25 cellular contexts compared by ENCODE assay signal in genomic region chr11:118219696-118220095, GRCh38. TPM values are rescaled to one million over a fixed set of nuclear protein-coding genes. Genes with fewer than 3 reads are reported as not detected.
A peak's percentile ranks its signal among the peaks of the same experiment; 100 is the strongest.
DNase-seq lines count a peak whose midpoint lies in the region; ATAC-seq and TF ChIP-seq lines count a peak whose summit lies in the region.
"Had no signal": no experiment of that assay in that cellular context is flagged by ENCODE, and none has a peak within 500 bp of the region (broad histone marks: within the 10 kb centered on the region; RNA-seq: fewer than 3 reads in every experiment).

No MANE protein-coding gene starts in this region.

- peaks cover 78% of the 10 kb centered on the region for H3K36me3 Mint-ChIP-seq in activated T-cell treated with anti-CD3 and anti-CD28 coated beads, Interleukin-2, amount 50 U/mL, for 24 hours (ENCODE audit: low read depth)
- H3K36me3 Mint-ChIP-seq in activated naive CD8-positive, alpha-beta T cell treated with anti-CD3 and anti-CD28 coated beads for 36 hours, result peaks cover 71% of the 10 kb centered on the region

- TF ChIP-seq CTCF in neutrophil (IDR thresholded peaks at IDR 0.05) (no peak), adrenal gland (IDR thresholded peaks at IDR 0.05) (no peak), esophagus muscularis mucosa (IDR thresholded peaks at IDR 0.05) (no peak)

- DNase-seq in activated T-cell treated with anti-CD3 and anti-CD28 coated beads, Interleukin-2, amount 50 U/mL, for 24 hours, result peak; percentile 50
- DNase-seq in activated T-cell treated with anti-CD3 and anti-CD28 coated beads for 4 hours (no peak), adrenal gland (no peak), esophagus muscularis mucosa (ENCODE audit: extremely low spot score) (no peak)
- DNase-seq in activated naive CD8-positive, alpha-beta T cell treated with anti-CD3 and anti-CD28 coated beads for 36 hours, result no peak
- DNase-seq: amniotic stem cell; DMS153; esophagus squamous epithelium; kidney glomerular epithelial cell; mesendoderm; NCI-H187; NCI-H774; PC-3; stimulated activated CD4-positive, alpha-beta T cell treated with anti-CD3 and anti-CD28 coated beads, Interleukin-2, amount 100 ng/mL, for 24 hours; T1000 had no signal

- intact Hi-C loops in adrenal gland (cut with DNase I) (no loop called here), esophagus muscularis mucosa (cut with DNase I) (no loop called here)

- peaks cover 90% of the 10 kb centered on the region for H3K4me1 Mint-ChIP-seq in activated T-cell treated with anti-CD3 and anti-CD28 coated beads, Interleukin-2, amount 50 U/mL, for 24 hours (ENCODE audit: low read depth)
- H3K4me1 Mint-ChIP-seq in activated naive CD8-positive, alpha-beta T cell treated with anti-CD3 and anti-CD28 coated beads for 36 hours, result peaks cover 73% of the 10 kb centered on the region

- H3K27me3 Mint-ChIP-seq in activated T-cell treated with anti-CD3 and anti-CD28 coated beads, Interleukin-2, amount 50 U/mL, for 24 hours, result no peaks in the 10 kb centered on the region
- H3K27me3 Mint-ChIP-seq in activated naive CD8-positive, alpha-beta T cell treated with anti-CD3 and anti-CD28 coated beads for 36 hours, result no peaks in the 10 kb centered on the region

- ATAC-seq in GM18498 (IDR thresholded peaks at IDR 0.05; ENCODE audit: unreplicated experiment) (peak; percentile 45), HG02840 (IDR thresholded peaks at IDR 0.05; ENCODE audit: low FRiP score, unreplicated experiment) (no peak)
- ATAC-seq: activated CD4-positive, CD25-positive, alpha-beta regulatory T cell treated with anti-CD3 and anti-CD28 coated beads, Interleukin-2, amount 50 U/mL, for 24 hours; K562; PC-3 had no signal

- H3K9me3 ChIP-seq in neutrophil (no peaks in the 10 kb centered on the region), adrenal gland (replicated peaks in 1 of 3) (no peaks in the 10 kb centered on the region), esophagus muscularis mucosa (no peaks in the 10 kb centered on the region)
- H3K9me3 ChIP-seq: BLaER1 treated with 17β-estradiol and CSF1 and Interleukin-3, amounts not matched to agents 10 nM and 100 nM; esophagus squamous epithelium; SJSA1; vagina had no signal

- H3K4me1 ChIP-seq in neutrophil (ENCODE audit: control insufficient read depth in 1 of 2, insufficient read depth in 1 of 2, low read depth in 1 of 2, low read length in 1 of 2) (peaks cover 81 to 99% of the 10 kb centered on the region in 2 experiments), adrenal gland (replicated peaks in 1 of 2) (no peaks in the 10 kb centered on the region), esophagus muscularis mucosa (no peaks in the 10 kb centered on the region)
- H3K4me1 ChIP-seq: SJSA1, vagina had no signal

- no peaks in the 10 kb centered on the region for H3K9me3 Mint-ChIP-seq in activated T-cell treated with anti-CD3 and anti-CD28 coated beads, Interleukin-2, amount 50 U/mL, for 24 hours
- H3K9me3 Mint-ChIP-seq in activated naive CD8-positive, alpha-beta T cell treated with anti-CD3 and anti-CD28 coated beads for 36 hours, result peaks cover 3% of the 10 kb centered on the region

- H3K27me3 ChIP-seq in neutrophil, result no peaks in the 10 kb centered on the region
- peaks cover 6% of the 10 kb centered on the region for H3K27me3 ChIP-seq in adrenal gland
- H3K27me3 ChIP-seq in esophagus muscularis mucosa, result peaks cover 0 to 49% (median 0%) of the 10 kb centered on the region in 4 donors
- H3K27me3 ChIP-seq: BLaER1 treated with 17β-estradiol and CSF1 and Interleukin-3, amounts not matched to agents 10 nM and 100 nM; SJSA1; vagina had no signal

- no peak overlapping the region for H3K27ac Mint-ChIP-seq in activated T-cell treated with anti-CD3 and anti-CD28 coated beads, Interleukin-2, amount 50 U/mL, for 24 hours
- H3K27ac Mint-ChIP-seq in activated naive CD8-positive, alpha-beta T cell treated with anti-CD3 and anti-CD28 coated beads for 36 hours, result peak overlapping the region; percentile 97

- H3K36me3 ChIP-seq in neutrophil, result peaks cover 58% of the 10 kb centered on the region
- H3K36me3 ChIP-seq in adrenal gland (replicated peaks in 1 of 2), result no peaks in the 10 kb centered on the region
- no peaks in the 10 kb centered on the region for H3K36me3 ChIP-seq in esophagus muscularis mucosa
- H3K36me3 ChIP-seq: BLaER1 treated with 17β-estradiol and CSF1 and Interleukin-3, amounts not matched to agents 10 nM and 100 nM; cardiac muscle cell; esophagus squamous epithelium; SJSA1; vagina had no signal

- TF ChIP-seq EP300 in esophagus muscularis mucosa (IDR thresholded peaks at IDR 0.05), result no peak

- TF ChIP-seq POLR2A in adrenal gland (IDR thresholded peaks at IDR 0.05), result no peak
- no peak for TF ChIP-seq POLR2A in esophagus muscularis mucosa (IDR thresholded peaks at IDR 0.05; ENCODE audit: low read depth)

- WGBS in adrenal gland, 4 donors, result 28 to 72% (median 30%) methylated on average over 2 of the region's 2 CpGs
- 21% methylated on average over 2 of the region's 2 CpGs for WGBS in esophagus muscularis mucosa

- peak overlapping the region; percentile 97 for H3K27ac ChIP-seq in neutrophil
- no peak overlapping the region for H3K27ac ChIP-seq in adrenal gland
- H3K27ac ChIP-seq in esophagus muscularis mucosa (replicated peaks in 1 of 4), result no peak overlapping the region
- H3K27ac ChIP-seq: cardiac muscle cell, SJSA1, vagina had no signal

- peak overlapping the region; percentile 85 for H3K4me3 Mint-ChIP-seq in activated T-cell treated with anti-CD3 and anti-CD28 coated beads, Interleukin-2, amount 50 U/mL, for 24 hours
- H3K4me3 Mint-ChIP-seq in activated naive CD8-positive, alpha-beta T cell treated with anti-CD3 and anti-CD28 coated beads for 36 hours, result peak overlapping the region; percentile 87

- H3K4me3 ChIP-seq in neutrophil (ENCODE audit: low read depth in 1 of 2, low read length in 1 of 2) (peak overlapping the region; percentile 77 to 96), adrenal gland (no peak overlapping the region), esophagus muscularis mucosa (no peak overlapping the region)
- H3K4me3 ChIP-seq: cardiac muscle cell, esophagus squamous epithelium, K562, SJSA1, vagina had no signal

RNA-seq across cellular contexts. Expression of gene JAML, which starts 5.1 kb away (rescaled TPM):
- 100 to 1,000 TPM; 148 to 150 TPM for total RNA-seq in activated naive CD8-positive, alpha-beta T cell treated with anti-CD3 and anti-CD28 coated beads for 36 hours
- 10 to 100 TPM in 2 of 8 donors, 1 to 10 TPM in 6; 1.8 to 12.6 (median 5.2) TPM for total RNA-seq in adrenal gland
- polyA plus RNA-seq in adrenal gland, result 10 to 100 TPM in 1 of 3 donors, 1 to 10 TPM in 2; 3.3 to 13.9 (median 4.2) TPM
- 1 to 10 TPM in 3 of 4 donors, under 1 TPM in 1; 0.92 to 8.9 (median 1.2) TPM for total RNA-seq in esophagus muscularis mucosa
- total RNA-seq: cardiac muscle cell, PC-3, SJSA1 had no signal
- polyA plus RNA-seq: cardiac muscle cell had no signal

RNA-seq across cellular contexts. Expression of gene MPZL3, which starts 32.5 kb away (rescaled TPM):
- 10 to 100 TPM; 49.1 to 50.7 TPM for total RNA-seq in activated naive CD8-positive, alpha-beta T cell treated with anti-CD3 and anti-CD28 coated beads for 36 hours
- total RNA-seq in adrenal gland (1 to 10 TPM in 2 of 8 donors, under 1 TPM in 6; 0.28 to 1.2 (median 0.85) TPM), esophagus muscularis mucosa (under 1 TPM; 0.42 to 0.52 (median 0.48) TPM)
- polyA plus RNA-seq in adrenal gland, result 1 to 10 TPM in 1 of 3 donors, under 1 TPM in 2; 0.67 to 1.1 (median 0.71) TPM
- total RNA-seq: SJSA1 had no signal

RNA-seq across cellular contexts. Expression of gene SCN2B, which starts 43.3 kb away (rescaled TPM):
- total RNA-seq in activated naive CD8-positive, alpha-beta T cell treated with anti-CD3 and anti-CD28 coated beads for 36 hours, result not detected
- total RNA-seq in adrenal gland (under 1 TPM; 0.09 to 0.96 (median 0.34) TPM), esophagus muscularis mucosa (1 to 10 TPM in 1 of 4 donors, under 1 TPM in 3; 0.42 to 1.2 (median 0.67) TPM)
- polyA plus RNA-seq in adrenal gland, result under 1 TPM; 0.10 to 0.84 (median 0.40) TPM
- total RNA-seq: K562, PC-3, SJSA1 had no signal
- polyA plus RNA-seq: K562 had no signal

RNA-seq across cellular contexts. Expression of gene MPZL2, which starts 44.4 kb away (rescaled TPM):
- 10 to 100 TPM; 18.8 to 20.1 TPM for total RNA-seq in activated naive CD8-positive, alpha-beta T cell treated with anti-CD3 and anti-CD28 coated beads for 36 hours
- 10 to 100 TPM in 1 of 8 donors, 1 to 10 TPM in 6, under 1 TPM in 1; 0.48 to 14.9 (median 5.1) TPM for total RNA-seq in adrenal gland
- polyA plus RNA-seq in adrenal gland, result 10 to 100 TPM in 1 of 3 donors, 1 to 10 TPM in 2; 3.5 to 10.2 (median 6.0) TPM
- 10 to 100 TPM in 3 of 4 donors, 1 to 10 TPM in 1; 6.6 to 31.6 (median 13.9) TPM for total RNA-seq in esophagus muscularis mucosa
- total RNA-seq: cardiac muscle cell, SJSA1 had no signal
- polyA plus RNA-seq: neural cell had no signal

Comparison
In these comparisons a context has a peak if more than half of its experiments do, and no peak if none do; other contexts are left out.
1. H3K4me3 ChIP-seq: peak in neutrophil (2 of 2); none in adrenal gland (0 of 4) and esophagus muscularis mucosa (0 of 4).
2. RNA of gene JAML, which starts 5.1 kb away (total RNA-seq): 148 to 150 TPM in activated naive CD8-positive, alpha-beta T cell treated with anti-CD3 and anti-CD28 coated beads for 36 hours; 1.8 to 12.6 TPM in adrenal gland and 0.92 to 8.9 TPM in esophagus muscularis mucosa; every median in the first group is over 10 times any median in the second.
3. RNA of gene MPZL3, which starts 32.5 kb away (total RNA-seq): 49.1 to 50.7 TPM in activated naive CD8-positive, alpha-beta T cell treated with anti-CD3 and anti-CD28 coated beads for 36 hours; 0.28 to 1.2 TPM in adrenal gland and 0.42 to 0.52 TPM in esophagus muscularis mucosa; every median in the first group is over 10 times any median in the second.